24 cellular contexts compared by ENCODE assay signal in genomic region chr7:114021135-114021534, GRCh38.
DNase-seq lines count a peak whose midpoint lies in the region; ATAC-seq and TF ChIP-seq lines count a peak whose summit lies in the region.
"Had no signal": no experiment of that assay in that cellular context is flagged by ENCODE, and none has a peak within 500 bp of the region (broad histone marks: within the 10 kb centered on the region; RNA-seq: fewer than 3 reads in every experiment).

No MANE protein-coding gene starts in this region.

- no peaks in the 10 kb centered on the region for H3K79me2 ChIP-seq in PC-3 (ENCODE audit: low read length)
- no peaks in the 10 kb centered on the region for H3K79me2 ChIP-seq in MM.1S (ENCODE audit: low read length)

- no peak overlapping the region for H3K4me3 ChIP-seq in PC-3 (ENCODE audit: low read length)
- no peak overlapping the region for H3K4me3 ChIP-seq in thyroid gland (replicated peaks in 1 of 3)
- no peak overlapping the region for H3K4me3 ChIP-seq in MM.1S (ENCODE audit: low read length)
- H3K4me3 ChIP-seq: dorsolateral prefrontal cortex, gastroesophageal sphincter, SJSA1 had no signal

- no peak; the same call in 1 of the 2 replicates for ATAC-seq in PC-3
- no peak for ATAC-seq in HG02981 (IDR thresholded peaks at IDR 0.05; ENCODE audit: unreplicated experiment)
- no peak for ATAC-seq in HG03045 (IDR thresholded peaks at IDR 0.05; ENCODE audit: unreplicated experiment)
- ATAC-seq: activated CD4-positive, alpha-beta T cell treated with anti-CD3 and anti-CD28 coated beads for 36 hours; gastroesophageal sphincter; sciatic nerve had no signal

- no peak for TF ChIP-seq POLR2A in thyroid gland (IDR thresholded peaks at IDR 0.05)

- no peak overlapping the region for H2AFZ ChIP-seq in PC-3 (ENCODE audit: low read length)
- no peak overlapping the region for H2AFZ ChIP-seq in MM.1S (ENCODE audit: low read length)

- peak; percentile 17 for DNase-seq in A172 (ENCODE audit: low spot score)
- peak; percentile 19 for DNase-seq in HEK293T (ENCODE audit: extremely low spot score)
- DNase-seq in PC-3: peak; percentile 3
- peak; percentile 3 for DNase-seq in fibroblast of peridontal ligament (ENCODE audit: extremely low read depth)
- no peak for DNase-seq in thyroid gland
- DNase-seq in MM.1S: no peak
- DNase-seq: activated CD4-positive, alpha-beta T cell treated with anti-CD3 and anti-CD28 coated beads for 36 hours; activated naive CD4-positive, alpha-beta T cell treated with anti-CD3 and anti-CD28 coated beads, Interleukin-2, amount 10 ng/mL, durations not matched to agents 7 days and 5 days; activated T-cell treated with anti-CD3 and anti-CD28 coated beads, Interleukin-2, amount 50 U/mL, for 48 hours; aorta; dorsolateral prefrontal cortex; islet precursor cell; NCI-H1092; NCI-H82; OCI-M1; posterior cingulate gyrus; stimulated activated CD8-positive, alpha-beta memory T cell treated with anti-CD3 and anti-CD28 coated beads, Interleukin-4, amount 100 ng/mL, for 48 hours had no signal

- no peaks in the 10 kb centered on the region for H3K9me3 ChIP-seq in PC-3 (ENCODE audit: low read length)
- H3K9me3 ChIP-seq in thyroid gland: no peaks in the 10 kb centered on the region
- H3K9me3 ChIP-seq in MM.1S (replicated peaks; ENCODE audit: insufficient read depth, low read length): no peaks in the 10 kb centered on the region
- H3K9me3 ChIP-seq: gastroesophageal sphincter, SJSA1 had no signal

- no peaks in the 10 kb centered on the region for H3F3A ChIP-seq in PC-3 (ENCODE audit: low read length, unreplicated experiment)
- no peaks in the 10 kb centered on the region for H3F3A ChIP-seq in MM.1S (ENCODE audit: insufficient read depth, low read length)

- BruUV-seq in PC-3 (replicated peaks; lab: Mats Ljungman, UMichigan): no TSS peak

- intact Hi-C loops in PC-3 (cut with micrococcal nuclease) (no loop called here), thyroid gland (cut with DNase I) (no loop called here)

- H3K4me2 ChIP-seq in PC-3 (ENCODE audit: low read length) (no peak overlapping the region), MM.1S (ENCODE audit: low read depth, low read length) (no peak overlapping the region)

- H3K9me2 ChIP-seq in PC-3 (replicated peaks; ENCODE audit: low read length): no peaks in the 10 kb centered on the region
- no peaks in the 10 kb centered on the region for H3K9me2 ChIP-seq in MM.1S (replicated peaks; ENCODE audit: insufficient read depth, low read length)

- H3K4me1 ChIP-seq in PC-3 (ENCODE audit: insufficient read depth, low read length) (no peaks in the 10 kb centered on the region), thyroid gland (no peaks in the 10 kb centered on the region), MM.1S (ENCODE audit: low read length) (no peaks in the 10 kb centered on the region)
- H3K4me1 ChIP-seq: gastroesophageal sphincter, SJSA1 had no signal

- H3K36me3 ChIP-seq in PC-3 (ENCODE audit: low read depth, low read length): no peaks in the 10 kb centered on the region
- no peaks in the 10 kb centered on the region for H3K36me3 ChIP-seq in thyroid gland
- H3K36me3 ChIP-seq in MM.1S (replicated peaks; ENCODE audit: insufficient read depth, low read length): no peaks in the 10 kb centered on the region
- H3K36me3 ChIP-seq: gastroesophageal sphincter, SJSA1 had no signal

- CTCF ChIA-PET in HEK293T (lab: Yijun Ruan, JAX): interaction anchor here (0.6 kb wide), 1 partner anchor 209 kb away, joined by 3 read pairs; no protein-coding TSS in a partner anchor
- CTCF ChIA-PET in PC-3 (lab: Charles Lee): no interaction called here

- H4K20me1 ChIP-seq in PC-3 (ENCODE audit: low read length) (no peaks in the 10 kb centered on the region), MM.1S (ENCODE audit: insufficient read depth, low read length) (no peaks in the 10 kb centered on the region)

- peaks cover 37% of the 10 kb centered on the region for H3K27me3 ChIP-seq in PC-3 (ENCODE audit: low read length)
- H3K27me3 ChIP-seq in thyroid gland: no peaks in the 10 kb centered on the region
- no peaks in the 10 kb centered on the region for H3K27me3 ChIP-seq in MM.1S (replicated peaks; ENCODE audit: insufficient read depth, low read length)
- H3K27me3 ChIP-seq: dorsolateral prefrontal cortex, gastroesophageal sphincter, SJSA1 had no signal

- H3K27ac ChIP-seq in PC-3 (ENCODE audit: low read length): no peak overlapping the region
- H3K27ac ChIP-seq in thyroid gland: no peak overlapping the region
- no peak overlapping the region for H3K27ac ChIP-seq in MM.1S (ENCODE audit: low read length)
- H3K27ac ChIP-seq: C4-2B, dorsolateral prefrontal cortex, epithelial cell of prostate, gastroesophageal sphincter, SJSA1 had no signal

- POLR2A ChIA-PET in HEK293T (lab: Yijun Ruan, JAX) (interaction anchor here (0.6 kb wide), 1 partner anchor 1614 kb away, joined by 3 read pairs; no protein-coding TSS in a partner anchor), PC-3 (lab: Charles Lee; ENCODE audit: unreplicated experiment) (no interaction called here)

- 92 to 95% methylated on average over 3 of the region's 3 CpGs for WGBS in thyroid gland, 2 donors

- H3K9ac ChIP-seq in PC-3 (ENCODE audit: low read length) (no peak overlapping the region), MM.1S (ENCODE audit: low read length) (no peak overlapping the region)

- TF ChIP-seq CTCF in PC-3 (conservative IDR thresholded peaks at IDR 0.05; ENCODE audit: low read depth, low read length) (no peak), thyroid gland (IDR thresholded peaks at IDR 0.05) (no peak), MM.1S (IDR thresholded peaks at IDR 0.05; ENCODE audit: low read length) (no peak)

TF ChIP-seq in HEK293T, 16 proteins besides CTCF, POLR2A, EP300 and RAD21:
- TF ChIP-seq ZNF384 (IDR thresholded peaks at IDR 0.05) (no peak), SUZ12 (IDR thresholded peaks at IDR 0.05) (no peak), FOXM1 (IDR thresholded peaks at IDR 0.05; ENCODE audit: borderline replicate concordance) (no peak), PKNOX1 (IDR thresholded peaks at IDR 0.05) (peak; percentile 86), CTBP1 (IDR thresholded peaks at IDR 0.05; ENCODE audit: borderline replicate concordance) (peak; percentile 88)

Comparison
In these comparisons a context has a peak if more than half of its experiments do, and no peak if none do; other contexts are left out.
1. DNase-seq: peak in A172 (single experiment), HEK293T (single experiment), PC-3 (single experiment) and fibroblast of peridontal ligament (single experiment); none in thyroid gland (0 of 2) and MM.1S (single experiment).